Comparison of ENCODE assay signal across 18 cellular contexts in genomic region chr3:26653811-26654379, GRCh38. TPM values are rescaled to one million over a fixed set of nuclear protein-coding genes. Genes with fewer than 3 reads are reported as not detected.
DNase-seq lines count a peak whose midpoint lies in the region; ATAC-seq, FAIRE-seq and TF ChIP-seq lines count a peak whose summit lies in the region.
"Had no signal": no experiment of that assay in that cellular context is flagged by ENCODE, and none has a peak within 500 bp of the region (broad histone marks: within the 10 kb centered on the region; RNA-seq: fewer than 3 reads in every experiment).

No MANE protein-coding gene starts in this region.

- CTCF ChIA-PET in HepG2 (lab: Yijun Ruan, JAX; ENCODE audit: low intra/inter-chr PET ratio, low total read pairs) = no interaction called here
- CTCF ChIA-PET in K562 (lab: Yijun Ruan, JAX; ENCODE audit: low intra/inter-chr PET ratio) = no interaction called here

- no peak for TF ChIP-seq POLR2A in HepG2 (IDR thresholded peaks at IDR 0.05; ENCODE audit: insufficient read depth in 1 of 2, low read depth in 2 of 2, low read length in 2 of 2)
- no peak for TF ChIP-seq POLR2A in right lobe of liver (IDR thresholded peaks at IDR 0.05)
- no peak for TF ChIP-seq POLR2A in K562 (conservative IDR thresholded peaks at IDR 0.05)

- no peak overlapping the region for H3K23ac ChIP-seq in mesendoderm (ENCODE audit: low read length)

- no peaks in the 10 kb centered on the region for H3K79me1 ChIP-seq in mesendoderm (ENCODE audit: low read length)

- H3K4me1 ChIP-seq in HepG2 (ENCODE audit: insufficient read depth, low read length) (no peaks in the 10 kb centered on the region), right lobe of liver (no peaks in the 10 kb centered on the region), K562 (replicated peaks in 1 of 2; ENCODE audit: control insufficient read depth in 2 of 2, insufficient read depth in 2 of 2, low read length in 2 of 2) (no peaks in the 10 kb centered on the region), mesendoderm (ENCODE audit: control insufficient read depth, low read depth, low read length) (peaks cover 4% of the 10 kb centered on the region)
- H3K4me1 ChIP-seq: BLaER1 treated with 17β-estradiol and CSF1 and Interleukin-3, amounts not matched to agents 10 nM and 100 nM; HAP-1 had no signal

- H3K4me3 ChIP-seq in HepG2 (replicated peaks in 1 of 3; ENCODE audit: insufficient read depth in 1 of 3, low read depth in 2 of 3, low read length in 3 of 3) = no peak overlapping the region
- H3K4me3 ChIP-seq in right lobe of liver = no peak overlapping the region
- no peak overlapping the region for H3K4me3 ChIP-seq in K562
- H3K4me3 ChIP-seq in mesendoderm (ENCODE audit: low read length) = no peak overlapping the region
- H3K4me3 ChIP-seq: BLaER1 treated with 17β-estradiol and CSF1 and Interleukin-3, amounts not matched to agents 10 nM and 100 nM; HAP-1 had no signal

- H3K9me1 ChIP-seq in K562 (ENCODE audit: control insufficient read depth, insufficient read depth, low read length) = no peaks in the 10 kb centered on the region

- no peak overlapping the region for H4K5ac ChIP-seq in mesendoderm (ENCODE audit: low read length)

- no peak overlapping the region for H2BK5ac ChIP-seq in mesendoderm (ENCODE audit: low read length)

- H3K18ac ChIP-seq in mesendoderm (ENCODE audit: low read length) = no peak overlapping the region

- no peak overlapping the region for H3K56ac ChIP-seq in mesendoderm (ENCODE audit: low read length)

- no peak overlapping the region for H2AK5ac ChIP-seq in mesendoderm (ENCODE audit: low read length)

- no peak for TF ChIP-seq CTCF in HepG2 (CRISPR knock-in tag; IDR thresholded peaks at IDR 0.05)
- TF ChIP-seq CTCF in right lobe of liver (IDR thresholded peaks at IDR 0.05) = no peak
- TF ChIP-seq CTCF in K562 (IDR thresholded peaks at IDR 0.05 in 2 of 3, conservative IDR thresholded peaks at IDR 0.05 in 1 of 3; ENCODE audit: insufficient read depth in 2 of 3, low read depth in 1 of 3, low read length in 3 of 3) = no peak

- H2BK15ac ChIP-seq in mesendoderm (replicated peaks; ENCODE audit: low read depth) = no peak overlapping the region

- H3K9ac ChIP-seq in HepG2 (ENCODE audit: insufficient read depth, low read depth, low read length) (no peak overlapping the region), K562 (ENCODE audit: insufficient read depth in 1 of 2, low read depth in 2 of 2, low read length in 2 of 2) (no peak overlapping the region), mesendoderm (ENCODE audit: low read length) (no peak overlapping the region)
- H3K9ac ChIP-seq: BLaER1 treated with 17β-estradiol and CSF1 and Interleukin-3, amounts not matched to agents 10 nM and 100 nM had no signal

- H3K4me2 ChIP-seq in HepG2 (ENCODE audit: low read depth, low read length) = no peak overlapping the region
- no peak overlapping the region for H3K4me2 ChIP-seq in K562 (ENCODE audit: insufficient read depth, low read length)
- H3K4me2 ChIP-seq in mesendoderm (ENCODE audit: low read length) = no peak overlapping the region
- H3K4me2 ChIP-seq: BLaER1 treated with 17β-estradiol and CSF1 and Interleukin-3, amounts not matched to agents 10 nM and 100 nM had no signal

- H3K9me3 ChIP-seq in HepG2 (ENCODE audit: low read length) (no peaks in the 10 kb centered on the region), right lobe of liver (no peaks in the 10 kb centered on the region), K562 (replicated peaks; ENCODE audit: control insufficient read depth, insufficient read depth, low read depth, low read length) (no peaks in the 10 kb centered on the region)
- H3K9me3 ChIP-seq: BLaER1 treated with 17β-estradiol and CSF1 and Interleukin-3, amounts not matched to agents 10 nM and 100 nM; HAP-1 had no signal

- H2AFZ ChIP-seq in HepG2 (ENCODE audit: low read length) = no peak overlapping the region
- H2AFZ ChIP-seq in K562 (ENCODE audit: low read depth, low read length) = no peak overlapping the region

- no peak for ATAC-seq in HepG2
- no peak for ATAC-seq in right lobe of liver
- no peak for ATAC-seq in K562
- no peak for ATAC-seq in HG03469 (IDR thresholded peaks at IDR 0.05; ENCODE audit: unreplicated experiment)

- no peak overlapping the region for H3K27ac ChIP-seq in HepG2 (ENCODE audit: extremely low read length, insufficient read depth, low read length)
- H3K27ac ChIP-seq in right lobe of liver = no peak overlapping the region
- no peak overlapping the region for H3K27ac ChIP-seq in K562 (ENCODE audit: extremely low read depth, low read depth, low read length)
- no peak overlapping the region for H3K27ac ChIP-seq in mesendoderm (ENCODE audit: low read depth, low read length)
- H3K27ac ChIP-seq: BLaER1 treated with 17β-estradiol and CSF1 and Interleukin-3, amounts not matched to agents 10 nM and 100 nM had no signal

- no peaks in the 10 kb centered on the region for H3K27me3 ChIP-seq in HepG2 (ENCODE audit: control insufficient read depth in 1 of 2, insufficient read depth in 2 of 2, low read length in 2 of 2)
- no peaks in the 10 kb centered on the region for H3K27me3 ChIP-seq in right lobe of liver
- H3K27me3 ChIP-seq in K562 (ENCODE audit: control insufficient read depth in 2 of 2, insufficient read depth in 2 of 2, low read length in 2 of 2) = no peaks in the 10 kb centered on the region
- H3K27me3 ChIP-seq in mesendoderm (ENCODE audit: insufficient read depth, low read length, poor library complexity) = no peaks in the 10 kb centered on the region
- H3K27me3 ChIP-seq: BLaER1 treated with 17β-estradiol and CSF1 and Interleukin-3, amounts not matched to agents 10 nM and 100 nM had no signal

- 50% methylated on average over 1 of the region's 1 CpG for WGBS in HepG2 (ENCODE audit: low lambda C conversion rate)
- WGBS in right lobe of liver (ENCODE audit: insufficient coverage, low coverage, low lambda C conversion rate, missing lambda C conversion rate) = 83% methylated on average over 1 of the region's 1 CpG
- 0% methylated on average over 1 of the region's 1 CpG for WGBS in K562 (ENCODE audit: insufficient coverage, low coverage, missing lambda C conversion rate)
- no CpG with 5 or more reads among the region's 1 CpG for WGBS in mesendoderm (ENCODE audit: extremely low coverage, insufficient coverage, low lambda C conversion rate)

- H3K4ac ChIP-seq in mesendoderm (ENCODE audit: low read depth, low read length) = no peak overlapping the region

- in situ Hi-C loops in HepG2 (cut with HindIII; ENCODE audit: extremely low pct_ligation_motif_present, low pct_unique_long_range_greater_than_20kb) (no loop called here), K562 (cut with MboI) (no loop called here)

- H2BK120ac ChIP-seq in mesendoderm (ENCODE audit: low read depth, low read length) = peak overlapping the region; percentile 12

- TF ChIP-seq EP300 in HepG2 (IDR thresholded peaks at IDR 0.05; ENCODE audit: low read depth in 2 of 2, low read length in 2 of 2) (no peak), HepG2 (CRISPR knock-in tag; IDR thresholded peaks at IDR 0.05; ENCODE audit: borderline replicate concordance) (no peak), K562 (IDR thresholded peaks at IDR 0.05; ENCODE audit: low read length) (no peak)

- H4K20me1 ChIP-seq in HepG2 (ENCODE audit: insufficient read depth, low read length) = no peaks in the 10 kb centered on the region
- H4K20me1 ChIP-seq in K562 (replicated peaks; ENCODE audit: control insufficient read depth, insufficient read depth, low read length) = no peaks in the 10 kb centered on the region
- H4K20me1 ChIP-seq: BLaER1 treated with 17β-estradiol and CSF1 and Interleukin-3, amounts not matched to agents 10 nM and 100 nM had no signal

- POLR2A ChIA-PET in HepG2 (lab: Yijun Ruan, JAX) = no interaction called here
- POLR2A ChIA-PET in K562 (lab: Yijun Ruan, JAX) = no interaction called here

- H3K36me3 ChIP-seq in HepG2 (replicated peaks in 1 of 2; ENCODE audit: control insufficient read depth in 1 of 2, insufficient read depth in 2 of 2, low read length in 2 of 2) (no peaks in the 10 kb centered on the region), right lobe of liver (no peaks in the 10 kb centered on the region), K562 (ENCODE audit: control insufficient read depth, insufficient read depth, low read length) (no peaks in the 10 kb centered on the region), mesendoderm (ENCODE audit: control insufficient read depth, insufficient read depth, low read length) (no peaks in the 10 kb centered on the region)
- H3K36me3 ChIP-seq: BLaER1 treated with 17β-estradiol and CSF1 and Interleukin-3, amounts not matched to agents 10 nM and 100 nM; HAP-1 had no signal

- H3K79me2 ChIP-seq in HepG2 (ENCODE audit: insufficient read depth, low read length) (no peaks in the 10 kb centered on the region), K562 (ENCODE audit: control insufficient read depth, insufficient read depth, low read length) (no peaks in the 10 kb centered on the region), mesendoderm (ENCODE audit: control insufficient read depth, insufficient read depth, low read length) (no peaks in the 10 kb centered on the region)

- BruUV-seq in HepG2 (replicated peaks; lab: Mats Ljungman, UMichigan) (no TSS peak), K562 (replicated peaks; lab: Mats Ljungman, UMichigan) (no TSS peak)

- DNase-seq in HepG2 (ENCODE audit: low spot score) (no peak), right lobe of liver (no peak), K562 (ENCODE audit: extremely low read depth in 1 of 4, low spot score in 3 of 4) (no peak), mesendoderm (no peak), Kasumi-1 (lab: John Stamatoyannopoulos, UW) (no peak), ecto neural progenitor cell (ENCODE audit: low spot score) (no peak)
- no peak for DNase-seq in stimulated activated CD4-positive, alpha-beta T cell treated with anti-CD3 and anti-CD28 coated beads, Interleukin-4, amount 100 ng/mL, for 24 hours
- DNase-seq: 8988T; ACHN; CD4-positive, CD25-positive, alpha-beta regulatory T cell; DMS79 had no signal

- no peak overlapping the region for H4K8ac ChIP-seq in mesendoderm (ENCODE audit: low read depth, low read length)

- intact Hi-C loops in HepG2 (cut with micrococcal nuclease; ENCODE audit: unreplicated experiment) = no loop called here
- intact Hi-C loops in right lobe of liver (cut with DNase I) = no loop called here
- intact Hi-C loops in K562 (cut with micrococcal nuclease) = no loop called here

- FAIRE-seq in HepG2 (lab: Jason Lieb, UNC) (no peak), K562 (lab: Jason Lieb, UNC) (no peak)
- FAIRE-seq: G401.6, GM12891, GM19239, H1 had no signal

- no peak for TF ChIP-seq RAD21 in HepG2 (CRISPR knock-in tag; IDR thresholded peaks at IDR 0.05)
- TF ChIP-seq RAD21 in K562 (CRISPR knock-in tag; conservative IDR thresholded peaks at IDR 0.05 in 1 of 2, IDR thresholded peaks at IDR 0.05 in 1 of 2) = no peak

RNA-seq across cellular contexts. Expression of gene LRRC3B, which starts 31.3 kb away (rescaled TPM):
- total RNA-seq in HepG2 (2016; rRNA removed; fragmentation: Illumina TruSeq; extraction: Trizol) (not detected in 2 replicates), right lobe of liver (not detected), K562 (2014; rRNA removed) (not detected in 2 replicates), K562 (2014; rRNA removed; fragmentation: Illumina TruSeq; extraction: Trizol) (not detected in 2 replicates), K562 (2015; rRNA removed; fragmentation: Illumina TruSeq; extraction: Trizol) (under 0.01 TPM in 1 of 2 replicates, not detected in the other), K562 (2021) (not detected in 2 replicates)
- not detected in 2 replicates for total RNA-seq in HepG2 (2016; cell fraction: cytosol; rRNA removed; fragmentation: Illumina TruSeq; extraction: Trizol; ENCODE audit: low read depth)
- total RNA-seq in HepG2 (2016; cell fraction: insoluble cytoplasmic fraction; rRNA removed; fragmentation: Illumina TruSeq; extraction: Trizol) = not detected in 2 replicates
- total RNA-seq in HepG2 (2016; cell fraction: membrane; rRNA removed; fragmentation: Illumina TruSeq; extraction: Trizol) = not detected in 2 replicates
- not detected in 2 replicates for total RNA-seq in HepG2 (2016; cell fraction: nucleus; rRNA removed; fragmentation: Illumina TruSeq; extraction: Trizol)
- polyA plus RNA-seq in HepG2 (2011; rRNA removed) (not detected in 2 replicates), K562 (2011; rRNA removed) (0.33 TPM in 1 of 2 replicates, not detected in the other), K562 (2014; fragmentation: Illumina TruSeq; extraction: Trizol) (not detected in 2 replicates), K562 (2014; fragmentation: Nextera tagmentation; extraction: Ambion mirVana) (not detected), K562 (2014; rRNA removed) (not detected in 2 replicates)
- not detected in 2 replicates for polyA plus RNA-seq in HepG2 (2011; cell fraction: cytosol; rRNA removed)
- polyA plus RNA-seq in HepG2 (2011; cell fraction: nucleus; rRNA removed) = not detected in 2 replicates
- not detected in 2 replicates for polyA plus RNA-seq in HepG2 (2012)
- not detected in 2 replicates for polyA plus RNA-seq in HepG2 (2016; cell fraction: cytosol; fragmentation: Illumina TruSeq; extraction: Trizol; ENCODE audit: low read depth)
- not detected in 2 replicates for polyA plus RNA-seq in HepG2 (2016; cell fraction: insoluble cytoplasmic fraction; fragmentation: Illumina TruSeq; extraction: Trizol; ENCODE audit: low read depth)
- polyA plus RNA-seq in HepG2 (2016; cell fraction: membrane; fragmentation: Illumina TruSeq; extraction: Trizol; ENCODE audit: low read depth) = not detected in 2 replicates
- polyA plus RNA-seq in HepG2 (2016; cell fraction: nucleus; fragmentation: Illumina TruSeq; extraction: Trizol; ENCODE audit: insufficient read depth, low read depth) = not detected in 2 replicates
- polyA minus RNA-seq in HepG2 (2011; rRNA and poly(A)+ RNA removed; ENCODE audit: low replicate concordance) = not detected in 2 replicates
- polyA minus RNA-seq in HepG2 (2011; cell fraction: cytosol; rRNA and poly(A)+ RNA removed) = not detected in 2 replicates
- not detected in 2 replicates for polyA minus RNA-seq in HepG2 (2011; cell fraction: nucleus; rRNA and poly(A)+ RNA removed)
- total RNA-seq in K562 (2011; cell fraction: chromatin; rRNA removed; ENCODE audit: low replicate concordance) = not detected in 2 replicates
- total RNA-seq in K562 (2011; cell fraction: nucleolus; rRNA removed) = not detected in 2 replicates
- not detected in 2 replicates for total RNA-seq in K562 (2011; cell fraction: nucleoplasm; rRNA removed)
- polyA plus RNA-seq in K562 (2011; cell fraction: cytosol; rRNA removed) = 0.04 TPM in 1 of 2 replicates, not detected in the other
- 0.17 and 0.32 TPM in 2 replicates for polyA plus RNA-seq in K562 (2011; cell fraction: nucleus; rRNA removed)
- polyA plus RNA-seq in K562 (2012) = 0.01 and 0.04 TPM in 2 replicates
- 0.07 TPM in 1 of 2 replicates, not detected in the other for polyA minus RNA-seq in K562 (2011; rRNA and poly(A)+ RNA removed)
- polyA minus RNA-seq in K562 (2011; cell fraction: cytosol; rRNA and poly(A)+ RNA removed) = not detected in 2 replicates
- polyA minus RNA-seq in K562 (2011; cell fraction: nucleus; rRNA and poly(A)+ RNA removed) = not detected in 2 replicates
- polyA plus RNA-seq in mesendoderm (2013, experiment 1 of 2) = 0.62 TPM
- 0.76 TPM for polyA plus RNA-seq in mesendoderm (2013, experiment 2 of 2)
- total RNA-seq: CD4-positive, CD25-positive, alpha-beta regulatory T cell had no signal
- polyA plus RNA-seq: CD4-positive, CD25-positive, alpha-beta regulatory T cell had no signal

Comparison
In these comparisons a context has a peak if more than half of its experiments do, and no peak if none do; other contexts are left out.
1. Of the 241 proteins assayed by ChIP-seq in both HepG2 and K562: peak only in HepG2: MAFK; only in K562: none; in both: MAFF; in neither: 239.